In the genomic region with DNA sequence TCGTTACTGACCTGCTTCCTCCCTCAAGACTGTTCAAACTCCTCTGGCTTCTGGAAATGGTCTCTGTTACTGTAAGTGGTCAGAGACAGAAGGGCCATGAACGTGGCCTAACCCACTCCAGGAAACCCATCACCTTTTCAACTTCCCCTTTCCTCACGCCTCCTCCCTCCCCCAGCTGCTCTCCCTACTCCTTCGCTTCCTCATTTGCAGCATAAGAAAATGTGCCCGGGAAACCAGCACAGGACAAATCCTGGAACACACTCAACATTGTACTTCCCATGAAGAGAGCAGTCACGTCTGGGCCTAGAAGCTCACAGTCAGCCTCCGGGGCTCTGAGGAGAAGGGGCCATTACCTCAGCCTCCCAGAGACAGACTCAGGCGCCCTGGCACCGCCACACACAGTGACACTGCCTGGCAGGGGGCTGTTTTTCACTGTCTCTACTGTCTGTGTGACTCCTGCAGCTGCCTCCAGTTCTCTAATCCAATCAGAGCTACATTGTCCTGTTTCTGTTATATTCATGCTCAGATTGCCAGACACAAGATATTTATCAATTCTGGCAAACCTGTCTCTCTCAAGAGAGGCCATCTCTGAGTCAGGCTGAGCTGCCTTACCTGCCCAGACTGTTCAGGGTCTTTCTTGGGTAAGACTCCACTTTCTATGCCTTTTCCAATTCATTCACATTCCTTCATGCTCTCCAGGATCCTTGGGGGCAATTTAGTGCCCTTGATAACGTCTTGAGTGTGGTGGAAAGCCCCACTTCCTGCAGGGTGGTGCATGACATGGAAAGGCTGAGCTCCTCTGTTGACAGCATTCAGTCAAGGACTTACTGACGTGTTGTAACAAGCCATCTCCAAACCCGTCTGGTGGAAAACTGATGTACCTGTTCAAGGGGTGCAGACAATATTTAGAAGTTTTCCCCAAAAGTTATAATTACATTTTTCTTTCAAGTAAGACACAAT, we compare ENCODE assay signal across 9 cellular contexts.
A peak's percentile ranks its signal among the peaks of the same experiment; 100 is the strongest.
DNase-seq lines count a peak whose midpoint lies in the region; ATAC-seq and TF ChIP-seq lines count a peak whose summit lies in the region.
"Had no signal": no experiment of that assay in that cellular context is flagged by ENCODE, and none has a peak within 500 bp of the region (broad histone marks: within the 10 kb centered on the region; RNA-seq: fewer than 3 reads in every experiment).

No MANE protein-coding gene starts in this region.

- H3K4me3 Mint-ChIP-seq in CD4-positive, alpha-beta T cell = no peak overlapping the region

- intact Hi-C loops in CD4-positive, alpha-beta T cell (cut with DNase I, micrococcal nuclease) = no loop called here

- no peaks in the 10 kb centered on the region for H3K27me3 Mint-ChIP-seq in CD4-positive, alpha-beta T cell

- H3K27ac ChIP-seq in CD4-positive, alpha-beta T cell (ENCODE audit: low read depth, low read length) = no peak overlapping the region
- peak overlapping the region; percentile 57 for H3K27ac ChIP-seq in cingulate gyrus (ENCODE audit: low read depth, low read length)

- no peaks in the 10 kb centered on the region for H3K9me3 ChIP-seq in CD4-positive, alpha-beta T cell (ENCODE audit: control insufficient read depth, low read length)

- H3K27ac Mint-ChIP-seq in CD4-positive, alpha-beta T cell = no peak overlapping the region

- ATAC-seq in CD4-positive, alpha-beta T cell (ENCODE audit: poor library complexity) = peak; percentile 29
- peak; percentile 36 for ATAC-seq in HG03457 (IDR thresholded peaks at IDR 0.05; ENCODE audit: unreplicated experiment)

- no peaks in the 10 kb centered on the region for H3K9me3 Mint-ChIP-seq in CD4-positive, alpha-beta T cell

- no peaks in the 10 kb centered on the region for H3K27me3 ChIP-seq in CD4-positive, alpha-beta T cell (ENCODE audit: control insufficient read depth, insufficient read depth, low read length)

- H3K36me3 Mint-ChIP-seq in CD4-positive, alpha-beta T cell (ENCODE audit: low read depth) = no peaks in the 10 kb centered on the region

- TF ChIP-seq CTCF in CD4-positive, alpha-beta T cell (IDR thresholded peaks at IDR 0.05) = no peak

- no peak for DNase-seq in CD4-positive, alpha-beta T cell
- DNase-seq in mucosa of gallbladder (ENCODE audit: low spot score) (peak; percentile 27), NCI-H1048 (lab: John Stamatoyannopoulos, UW) (no peak), NCI-H69 (lab: John Stamatoyannopoulos, UW) (no peak)
- DNase-seq in activated CD4-positive, alpha-beta T cell treated with anti-CD3 and anti-CD28 coated beads, Interleukin-2, amount 50 U/mL, for 1 hour = no peak
- DNase-seq in effector CD4-positive, alpha-beta T cell = no peak
- DNase-seq: foreskin melanocyte had no signal

- POLR2A ChIA-PET in CD4-positive, alpha-beta T cell (lab: Charles Lee) = no interaction called here

- CTCF ChIA-PET in CD4-positive, alpha-beta T cell (lab: Charles Lee) = interaction anchor here (1.8 kb wide), 1 partner anchor 10 kb away, joined by 5 read pairs; no protein-coding TSS in a partner anchor

- H3K4me1 Mint-ChIP-seq in CD4-positive, alpha-beta T cell (ENCODE audit: low read depth) = peaks cover 26% of the 10 kb centered on the region
